Comparison of ENCODE assay signal across 26 cellular contexts in genomic region chr7:106036004-106036403, GRCh38.
"Had no signal": no experiment of that assay in that cellular context is flagged by ENCODE, and none has a peak within 500 bp of the region (broad histone marks: within the 10 kb centered on the region; RNA-seq: fewer than 3 reads in every experiment).

No MANE protein-coding gene starts in this region.

- FAIRE-seq: endometrium, islet of Langerhans, keratinocyte had no signal

- H3K9me3 ChIP-seq: colonic mucosa, esophagus squamous epithelium, gastrocnemius medialis, left lung, lower lobe of right lung, mucosa of descending colon had no signal

- ATAC-seq: effector memory CD8-positive, alpha-beta T cell; esophagus mucosa; gastrocnemius medialis; heart right ventricle; left cardiac atrium; left lung; left ventricle myocardium superior; lower lobe of right lung; mucosa of descending colon had no signal

- H3K4me1 ChIP-seq: colonic mucosa, left lung had no signal

- H3K27me3 ChIP-seq: colonic mucosa, gastrocnemius medialis had no signal

- DNase-seq: colonic mucosa; cortex of kidney; effector CD8-positive, alpha-beta T cell; effector memory CD8-positive, alpha-beta T cell; endodermal cell; erythroblast; esophagus squamous epithelium; foreskin fibroblast; foreskin melanocyte; gastrocnemius medialis; glutamatergic neuron; head of caudate nucleus; heart right ventricle; hippocampal formation; left cardiac atrium; left lung; left ventricle myocardium superior; lower lobe of right lung; mesenchymal stem cell; mucosa of descending colon; naive B cell had no signal

- H3K36me3 ChIP-seq: colonic mucosa, esophagus squamous epithelium, gastrocnemius medialis, heart right ventricle, left lung, lower lobe of right lung had no signal

- H3K27ac ChIP-seq: colonic mucosa, epithelial cell of prostate, esophagus squamous epithelium, gastrocnemius medialis, heart right ventricle, left lung, lower lobe of right lung had no signal

- H3K4me3 ChIP-seq: colonic mucosa, esophagus squamous epithelium, gastrocnemius medialis, heart right ventricle, left lung, lower lobe of right lung, mucosa of descending colon had no signal
